24 cellular contexts compared by ENCODE assay signal in the genomic region with DNA sequence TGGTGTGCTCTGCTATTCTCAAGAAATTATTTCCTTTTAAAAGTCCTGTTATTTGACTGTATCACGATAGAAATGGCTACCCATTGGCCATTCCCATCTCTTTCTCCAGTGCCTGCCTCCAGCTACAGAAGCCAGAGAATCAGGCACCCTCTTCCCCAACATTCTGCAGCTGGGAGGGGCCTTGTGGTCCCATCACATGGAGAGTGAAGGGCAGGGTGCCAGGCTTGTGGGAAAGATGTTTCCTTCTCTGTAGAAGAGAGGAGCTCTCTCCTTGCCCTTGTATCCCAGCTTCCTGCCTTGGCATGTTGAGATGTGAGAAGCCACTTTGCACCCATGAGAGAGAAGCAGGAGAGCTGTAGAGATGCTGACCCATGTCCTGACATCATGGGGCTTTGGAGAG.
"Had no signal": no experiment of that assay in that cellular context is flagged by ENCODE, and none has a peak within 500 bp of the region (broad histone marks: within the 10 kb centered on the region; RNA-seq: fewer than 3 reads in every experiment).

No MANE protein-coding gene starts in this region.

- ATAC-seq: activated CD4-positive, alpha-beta T cell treated with anti-CD3 and anti-CD28 coated beads for 36 hours; activated T-cell treated with anti-CD3 and anti-CD28 coated beads, Interleukin-2, amount 50 U/mL, for 4 hours; effector memory CD8-positive, alpha-beta T cell; esophagus mucosa; gastrocnemius medialis; naive thymus-derived CD8-positive, alpha-beta T cell; upper lobe of right lung had no signal

- H3K4me3 ChIP-seq: adrenal gland, ascending aorta, colonic mucosa, gastrocnemius medialis, left ventricle myocardium inferior, neural progenitor cell, prostate gland, spleen, thyroid gland, upper lobe of right lung had no signal

- DNase-seq: activated B cell treated with CpG ODN at 0.5 μM for 24 hours; activated CD4-positive, alpha-beta T cell treated with anti-CD3 and anti-CD28 coated beads for 36 hours; activated CD4-positive, alpha-beta T cell treated with anti-CD3 and anti-CD28 coated beads, Interleukin-2, amount 50 U/mL, for 4 hours; activated CD8-positive, alpha-beta memory T cell treated with anti-CD3 and anti-CD28 coated beads for 24 hours; activated CD8-positive, alpha-beta memory T cell treated with anti-CD3 and anti-CD28 coated beads, Interleukin-2, amount 50 U/mL, for 4 hours; activated naive CD4-positive, alpha-beta T cell; activated T-cell treated with anti-CD3 and anti-CD28 coated beads, Interleukin-2, amount 50 U/mL, for 4 hours; adrenal gland; central memory CD4-positive, alpha-beta T cell; colonic mucosa; effector memory CD8-positive, alpha-beta T cell; gastrocnemius medialis; left ventricle myocardium inferior; naive thymus-derived CD8-positive, alpha-beta T cell; spleen; stimulated activated CD4-positive, alpha-beta T cell treated with anti-CD3 and anti-CD28 coated beads, Interleukin-4, amount 100 ng/mL, for 1 hour; stimulated activated naive CD4-positive, alpha-beta T cell treated with Interleukin-2 at 50 U/mL for 16 hours; T-helper 9 cell; thyroid gland; upper lobe of right lung had no signal
